14 cellular contexts compared by ENCODE assay signal in the genomic region with DNA sequence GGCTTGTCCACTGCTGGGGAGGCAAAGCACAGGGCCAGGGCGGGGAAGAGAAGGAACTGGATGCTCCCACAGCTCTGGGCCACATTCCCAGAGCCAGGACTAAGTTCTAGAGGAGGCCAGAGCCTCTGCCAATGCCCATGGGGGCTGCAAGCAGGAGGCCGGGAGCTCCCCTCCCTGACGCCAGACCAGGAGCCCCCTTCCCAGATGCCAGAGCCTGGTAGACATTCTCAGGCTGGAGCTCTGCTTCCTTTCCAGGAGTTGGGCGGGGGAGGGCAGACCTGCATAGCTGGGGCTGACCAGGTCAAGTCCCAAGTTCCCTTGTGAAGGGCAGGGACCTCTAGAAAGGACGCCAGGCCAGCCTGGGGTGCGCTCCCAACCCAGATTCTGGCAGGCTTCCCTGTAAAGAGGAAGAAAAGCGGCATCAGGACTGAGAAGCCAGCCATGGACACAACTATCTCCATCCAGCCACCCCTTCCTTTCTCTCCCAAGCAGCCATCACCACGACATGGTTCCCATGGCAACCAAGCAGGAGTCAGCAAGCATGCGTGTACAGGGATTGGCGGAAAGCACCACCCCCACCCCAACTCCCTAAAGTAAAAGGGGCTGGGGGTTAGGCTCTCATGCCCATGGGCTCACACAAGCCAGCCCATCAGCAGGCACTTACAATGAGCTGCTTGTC. TPM values are rescaled to one million over a fixed set of nuclear protein-coding genes. Genes with fewer than 3 reads are reported as not detected.
DNase-seq lines count a peak whose midpoint lies in the region; ATAC-seq and TF ChIP-seq lines count a peak whose summit lies in the region.
"Had no signal": no experiment of that assay in that cellular context is flagged by ENCODE, and none has a peak within 500 bp of the region (broad histone marks: within the 10 kb centered on the region; RNA-seq: fewer than 3 reads in every experiment).

No MANE protein-coding gene starts in this region.

- no peak for ATAC-seq in activated CD8-positive, alpha-beta T cell treated with anti-CD3 and anti-CD28 coated beads, Interleukin-2, amount 10 ng/mL, durations not matched to agents 7 days and 5 days
- no peak for ATAC-seq in HG03432 (IDR thresholded peaks at IDR 0.05; ENCODE audit: unreplicated experiment)
- ATAC-seq: HCT116 had no signal

- CTCF ChIA-PET in activated CD8-positive, alpha-beta T cell treated with anti-CD3 and anti-CD28 coated beads, Interleukin-2, amount 10 ng/mL, durations not matched to agents 7 days and 5 days (lab: Charles Lee) = interaction anchor here (0.9 to 2.9 kb wide), 3 partner anchors 10 to 38 kb away, joined by 4 to 15 read pairs (median 11); no protein-coding TSS in a partner anchor

- H3K4me1 Mint-ChIP-seq in activated T-cell treated with anti-CD3 and anti-CD28 coated beads, Interleukin-2, amount 50 U/mL, for 24 hours (ENCODE audit: low read depth) = peaks cover 63% of the 10 kb centered on the region
- H3K4me1 Mint-ChIP-seq in activated CD8-positive, alpha-beta T cell treated with anti-CD3 and anti-CD28 coated beads, Interleukin-2, amount 10 ng/mL, durations not matched to agents 7 days and 5 days (ENCODE audit: low read depth) = peaks cover 63% of the 10 kb centered on the region

- POLR2A ChIA-PET in activated CD8-positive, alpha-beta T cell treated with anti-CD3 and anti-CD28 coated beads, Interleukin-2, amount 10 ng/mL, durations not matched to agents 7 days and 5 days (lab: Charles Lee) = interaction anchor here (1.3 kb wide), 1 partner anchor 9 kb away, joined by 7 read pairs; no protein-coding TSS in a partner anchor

- no peak overlapping the region for H3K4me3 ChIP-seq in foreskin fibroblast (ENCODE audit: low read depth in 1 of 2, low read length in 2 of 2)
- H3K4me3 ChIP-seq: left ventricle myocardium inferior, prostate gland had no signal

- H3K27me3 Mint-ChIP-seq in activated T-cell treated with anti-CD3 and anti-CD28 coated beads, Interleukin-2, amount 50 U/mL, for 24 hours = no peaks in the 10 kb centered on the region
- no peaks in the 10 kb centered on the region for H3K27me3 Mint-ChIP-seq in activated CD8-positive, alpha-beta T cell treated with anti-CD3 and anti-CD28 coated beads, Interleukin-2, amount 10 ng/mL, durations not matched to agents 7 days and 5 days (ENCODE audit: low read depth)

- no peak overlapping the region for H3K4me3 Mint-ChIP-seq in activated T-cell treated with anti-CD3 and anti-CD28 coated beads, Interleukin-2, amount 50 U/mL, for 24 hours
- H3K4me3 Mint-ChIP-seq in activated CD8-positive, alpha-beta T cell treated with anti-CD3 and anti-CD28 coated beads, Interleukin-2, amount 10 ng/mL, durations not matched to agents 7 days and 5 days = no peak overlapping the region

- no peak for DNase-seq in activated T-cell treated with anti-CD3 and anti-CD28 coated beads, Interleukin-2, amount 50 U/mL, for 24 hours
- DNase-seq in activated T-cell treated with anti-CD3 and anti-CD28 coated beads, Interleukin-2, amount 50 U/mL, for 1 hour = no peak
- DNase-seq in activated CD8-positive, alpha-beta T cell treated with anti-CD3 and anti-CD28 coated beads, Interleukin-2, amount 10 ng/mL, durations not matched to agents 7 days and 5 days = no peak
- DNase-seq in iPS-NIHi7 (ENCODE audit: extremely low spot score) = peak; percentile 46
- DNase-seq in superior temporal gyrus (ENCODE audit: extremely low spot score) = peak; percentile 45
- DNase-seq in RKO (ENCODE audit: low spot score) = no peak
- DNase-seq in foreskin fibroblast = no peak
- DNase-seq: effector memory CD4-positive, alpha-beta T cell; left ventricle myocardium inferior; NCI-H526; Right ventricle myocardium superior had no signal

- H3K36me3 Mint-ChIP-seq in activated T-cell treated with anti-CD3 and anti-CD28 coated beads, Interleukin-2, amount 50 U/mL, for 24 hours (ENCODE audit: low read depth) = peaks cover 23% of the 10 kb centered on the region
- peaks cover 40% of the 10 kb centered on the region for H3K36me3 Mint-ChIP-seq in activated CD8-positive, alpha-beta T cell treated with anti-CD3 and anti-CD28 coated beads, Interleukin-2, amount 10 ng/mL, durations not matched to agents 7 days and 5 days (ENCODE audit: low read depth)

- H3K27ac Mint-ChIP-seq in activated T-cell treated with anti-CD3 and anti-CD28 coated beads, Interleukin-2, amount 50 U/mL, for 24 hours = peak overlapping the region; percentile 68
- H3K27ac Mint-ChIP-seq in activated CD8-positive, alpha-beta T cell treated with anti-CD3 and anti-CD28 coated beads, Interleukin-2, amount 10 ng/mL, durations not matched to agents 7 days and 5 days = peak overlapping the region; percentile 76

- TF ChIP-seq CTCF in foreskin fibroblast (IDR thresholded peaks at IDR 0.05; ENCODE audit: low read depth, low read length) = no peak

- H3K9me3 Mint-ChIP-seq in activated T-cell treated with anti-CD3 and anti-CD28 coated beads, Interleukin-2, amount 50 U/mL, for 24 hours = no peaks in the 10 kb centered on the region
- H3K9me3 Mint-ChIP-seq in activated CD8-positive, alpha-beta T cell treated with anti-CD3 and anti-CD28 coated beads, Interleukin-2, amount 10 ng/mL, durations not matched to agents 7 days and 5 days (ENCODE audit: insufficient read depth) = no peaks in the 10 kb centered on the region

RNA-seq across cellular contexts. Expression of a gene that starts 13.4 kb away (rescaled TPM):
- total RNA-seq in activated CD8-positive, alpha-beta T cell treated with anti-CD3 and anti-CD28 coated beads, Interleukin-2, amount 10 ng/mL, durations not matched to agents 7 days and 5 days = 100 to 1,000 TPM; 158 to 162 TPM

Comparison
In these comparisons a context has a peak if more than half of its experiments do, and no peak if none do; other contexts are left out.
1. DNase-seq: peak in iPS-NIHi7 (single experiment) and superior temporal gyrus (single experiment); none in activated T-cell treated with anti-CD3 and anti-CD28 coated beads, Interleukin-2, amount 50 U/mL, for 24 hours (single experiment), activated T-cell treated with anti-CD3 and anti-CD28 coated beads, Interleukin-2, amount 50 U/mL, for 1 hour (single experiment), activated CD8-positive, alpha-beta T cell treated with anti-CD3 and anti-CD28 coated beads, Interleukin-2, amount 10 ng/mL, durations not matched to agents 7 days and 5 days (single experiment), RKO (single experiment) and foreskin fibroblast (0 of 2).